Comparison of ENCODE assay signal across 20 cellular contexts in the genomic region with DNA sequence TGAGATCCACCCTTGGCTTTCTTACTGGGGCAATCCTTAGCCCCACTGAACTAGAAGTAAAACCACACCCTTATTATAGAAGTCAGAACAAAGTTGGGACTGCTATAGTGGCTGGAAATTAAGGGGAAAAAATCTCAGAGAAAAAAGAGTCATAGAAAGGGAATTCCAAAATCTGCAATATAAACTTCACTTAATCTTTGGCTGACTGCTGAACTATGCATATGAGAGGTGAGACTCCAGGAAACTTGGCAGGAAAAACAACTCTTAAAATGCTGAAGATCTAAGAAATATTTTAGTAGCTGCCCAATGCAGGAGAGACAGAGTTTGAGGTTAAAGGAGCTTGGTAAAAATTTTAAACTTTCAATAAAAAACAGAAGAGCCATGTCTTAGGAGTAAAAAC.
A peak's percentile ranks its signal among the peaks of the same experiment; 100 is the strongest.
DNase-seq lines count a peak whose midpoint lies in the region; TF ChIP-seq lines count a peak whose summit lies in the region.
"Had no signal": no experiment of that assay in that cellular context is flagged by ENCODE, and none has a peak within 500 bp of the region (broad histone marks: within the 10 kb centered on the region; RNA-seq: fewer than 3 reads in every experiment).

No MANE protein-coding gene starts in this region.

- no peaks in the 10 kb centered on the region for H3K27me3 Mint-ChIP-seq in osteocyte (ENCODE audit: unreplicated experiment)
- H3K27me3 Mint-ChIP-seq in activated CD4-positive, alpha-beta memory T cell treated with anti-CD3 and anti-CD28 coated beads for 36 hours, result no peaks in the 10 kb centered on the region
- H3K27me3 Mint-ChIP-seq: CD4-positive, CD25-positive, alpha-beta regulatory T cell had no signal

- CTCF ChIA-PET in activated CD4-positive, alpha-beta memory T cell treated with anti-CD3 and anti-CD28 coated beads for 36 hours (lab: Charles Lee), result no interaction called here

- no peak overlapping the region for H3K4me3 Mint-ChIP-seq in osteocyte (ENCODE audit: unreplicated experiment)
- no peak overlapping the region for H3K4me3 Mint-ChIP-seq in activated CD4-positive, alpha-beta memory T cell treated with anti-CD3 and anti-CD28 coated beads for 36 hours
- H3K4me3 Mint-ChIP-seq: CD4-positive, CD25-positive, alpha-beta regulatory T cell had no signal

- POLR2A ChIA-PET in activated CD4-positive, alpha-beta memory T cell treated with anti-CD3 and anti-CD28 coated beads for 36 hours (lab: Charles Lee), result no interaction called here

- peaks cover 19% of the 10 kb centered on the region for H3K4me1 Mint-ChIP-seq in osteocyte (ENCODE audit: unreplicated experiment)
- H3K4me1 Mint-ChIP-seq in activated CD4-positive, alpha-beta memory T cell treated with anti-CD3 and anti-CD28 coated beads for 36 hours (ENCODE audit: low read depth), result no peaks in the 10 kb centered on the region
- H3K4me1 Mint-ChIP-seq: CD4-positive, CD25-positive, alpha-beta regulatory T cell had no signal

- TF ChIP-seq CTCF in osteocyte (IDR thresholded peaks at IDR 0.05), result no peak

- DNase-seq in EH (ENCODE audit: low read depth) (peak; percentile 63), astrocyte of the hippocampus (ENCODE audit: low read depth, low spot score) (peak; percentile 42), fibroblast of peridontal ligament (ENCODE audit: extremely low read depth) (peak; percentile 53), osteocyte (ENCODE audit: extremely low spot score, unreplicated experiment) (no peak), NCI-H146 treated with DMSO at 0.1 percent for 48 hours (lab: John Stamatoyannopoulos, UW; ENCODE audit: unreplicated experiment) (no peak), dermis blood vessel endothelial cell (no peak)
- no peak for DNase-seq in activated CD4-positive, alpha-beta memory T cell treated with anti-CD3 and anti-CD28 coated beads for 36 hours
- DNase-seq: BE2C; CD4-positive, CD25-positive, alpha-beta regulatory T cell; COR-L47; DMS79; H7; KBM-7; NCI-H1092; NCI-H1436; NCI-H1930; NCI-H345; NCI-H524 treated with DMSO at 0.1 percent for 48 hours; Peyer's patch; SJCRH30 had no signal

- intact Hi-C loops in activated CD4-positive, alpha-beta memory T cell treated with anti-CD3 and anti-CD28 coated beads for 36 hours (cut with micrococcal nuclease), result no loop called here

- H3K36me3 Mint-ChIP-seq in osteocyte (ENCODE audit: unreplicated experiment), result peaks cover 20% of the 10 kb centered on the region
- H3K36me3 Mint-ChIP-seq in activated CD4-positive, alpha-beta memory T cell treated with anti-CD3 and anti-CD28 coated beads for 36 hours, result peaks cover 5% of the 10 kb centered on the region
- H3K36me3 Mint-ChIP-seq: CD4-positive, CD25-positive, alpha-beta regulatory T cell had no signal

- H3K27ac Mint-ChIP-seq in osteocyte (ENCODE audit: unreplicated experiment), result peak overlapping the region; percentile 32
- H3K27ac Mint-ChIP-seq in activated CD4-positive, alpha-beta memory T cell treated with anti-CD3 and anti-CD28 coated beads for 36 hours, result no peak overlapping the region
- H3K27ac Mint-ChIP-seq: CD4-positive, CD25-positive, alpha-beta regulatory T cell had no signal

- H3K9me3 Mint-ChIP-seq in osteocyte (ENCODE audit: unreplicated experiment), result peaks cover 47% of the 10 kb centered on the region
- H3K9me3 Mint-ChIP-seq in activated CD4-positive, alpha-beta memory T cell treated with anti-CD3 and anti-CD28 coated beads for 36 hours, result peaks cover 27% of the 10 kb centered on the region

Comparison
In these comparisons a context has a peak if more than half of its experiments do, and no peak if none do; other contexts are left out.
1. DNase-seq: peak in EH (single experiment), astrocyte of the hippocampus (single experiment) and fibroblast of peridontal ligament (single experiment); none in osteocyte (single experiment), activated CD4-positive, alpha-beta memory T cell treated with anti-CD3 and anti-CD28 coated beads for 36 hours (single experiment), NCI-H146 treated with DMSO at 0.1 percent for 48 hours (single experiment) and dermis blood vessel endothelial cell (single experiment).